In genomic region chr10:119957451-119957850, GRCh38 we compare ENCODE assay signal across 26 cellular contexts.
"Had no signal": no experiment of that assay in that cellular context is flagged by ENCODE, and none has a peak within 500 bp of the region (broad histone marks: within the 10 kb centered on the region; RNA-seq: fewer than 3 reads in every experiment).

No MANE protein-coding gene starts in this region.

- H3K27me3 ChIP-seq: neural progenitor cell, ovary, right lobe of liver, sigmoid colon, suprapubic skin, testis, tibial artery, transverse colon, upper lobe of right lung, uterus had no signal

- H3K9me3 ChIP-seq: ovary, prostate gland, right lobe of liver, sigmoid colon, suprapubic skin, testis, tibial artery, transverse colon, upper lobe of right lung, uterus had no signal

- H3K4me1 ChIP-seq: neural progenitor cell, parathyroid adenoma, prostate gland, right lobe of liver, sigmoid colon, suprapubic skin, testis, tibial artery, transverse colon, upper lobe of right lung, uterus had no signal

- DNase-seq: naive thymus-derived CD4-positive, alpha-beta T cell; natural killer cell; occipital lobe; ovary; retina; right cardiac atrium; right lobe of liver; sigmoid colon; small intestine; stimulated activated CD4-positive, alpha-beta T cell treated with anti-CD3 and anti-CD28 coated beads, Interleukin-15, amount 100 ng/mL, for 24 hours; stimulated activated CD4-positive, alpha-beta T cell treated with anti-CD3 and anti-CD28 coated beads, Interleukin-2, amount 100 ng/mL, for 24 hours; stimulated activated CD4-positive, alpha-beta T cell treated with anti-CD3 and anti-CD28 coated beads, Interleukin-2, amount 100 ng/mL, for 48 hours; stimulated activated CD4-positive, alpha-beta T cell treated with anti-CD3 and anti-CD28 coated beads, Interleukin-4, amount 100 ng/mL, for 24 hours; stimulated activated naive B cell treated with anti-CD40 and anti-IgM and Interleukin-4, amounts not matched to agents 10 μg/mL and 1 μg/mL and 100 μg/mL, for 72 hours; stimulated activated naive CD8-positive, alpha-beta T cell treated with anti-CD3 and anti-CD28 coated beads, Interleukin-15, amount 100 ng/mL, for 72 hours; stimulated activated naive CD8-positive, alpha-beta T cell treated with anti-CD3 and anti-CD28 coated beads, Interleukin-15, Interleukin-2, amounts not matched to agents 100 U/mL and 50 U/mL, for 24 hours; substantia nigra; testis; tibial artery; transverse colon; upper lobe of right lung; uterus had no signal

- H3K36me3 ChIP-seq: neural progenitor cell, ovary, prostate gland, right lobe of liver, sigmoid colon, suprapubic skin, transverse colon, upper lobe of right lung, uterus had no signal

- H3K4me3 ChIP-seq: neural progenitor cell, ovary, prostate gland, right lobe of liver, sigmoid colon, suprapubic skin, testis, tibial artery, transverse colon, upper lobe of right lung, uterus had no signal
